8 cellular contexts compared by ENCODE assay signal in the genomic region with DNA sequence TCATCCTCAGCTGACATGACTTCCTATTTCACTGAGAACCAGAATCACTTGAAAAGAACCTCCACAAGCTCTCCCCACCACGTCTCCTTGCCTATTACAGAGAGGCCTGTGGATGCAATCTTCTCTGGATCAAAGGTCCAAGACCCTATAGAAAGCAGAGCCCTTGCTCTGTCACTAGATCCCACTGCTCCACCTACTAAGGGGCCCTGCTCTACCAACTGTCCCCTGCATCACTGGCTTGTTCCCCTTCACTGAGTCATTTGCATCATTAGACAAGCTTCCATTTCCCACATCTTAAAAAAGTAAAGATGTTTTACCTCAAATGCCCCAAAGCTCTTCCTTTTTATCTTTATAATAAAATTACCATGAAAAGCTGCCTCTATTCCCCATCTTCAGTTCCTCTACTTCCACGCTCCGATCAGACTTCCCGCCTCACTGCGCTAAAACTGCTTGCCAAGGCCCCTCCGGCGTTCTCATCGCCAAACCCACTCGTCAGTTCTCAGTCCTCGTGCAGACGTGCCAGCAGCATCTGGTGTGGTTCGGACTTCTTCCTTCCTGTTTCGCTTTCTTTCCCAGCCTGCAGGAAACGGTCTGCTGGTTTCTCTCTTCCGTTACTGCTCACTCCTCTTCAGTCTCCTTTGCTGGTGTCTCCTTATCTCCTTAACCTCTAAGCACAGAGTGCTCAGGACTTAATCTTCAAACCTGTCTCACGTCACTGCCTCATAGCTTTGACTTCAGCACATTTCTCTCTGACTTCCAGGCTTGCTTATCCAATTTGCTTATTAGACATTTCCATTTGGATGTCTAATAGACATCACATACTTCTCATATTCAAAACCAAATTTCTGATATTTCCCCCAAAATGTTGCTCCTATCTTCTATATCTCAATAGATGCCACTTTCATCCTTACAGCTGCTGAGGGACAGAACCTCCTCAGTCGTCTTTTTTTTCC.
DNase-seq lines count a peak whose midpoint lies in the region; ATAC-seq lines count a peak whose summit lies in the region.

No MANE protein-coding gene starts in this region.

- H3K36me3 ChIP-seq in SK-N-MC (ENCODE audit: insufficient read depth, low read length): no peaks in the 10 kb centered on the region

- peak; percentile 82 for ATAC-seq in GM18868 (IDR thresholded peaks at IDR 0.05; ENCODE audit: unreplicated experiment)
- ATAC-seq in HG03045 (IDR thresholded peaks at IDR 0.05; ENCODE audit: unreplicated experiment): peak; percentile 77

- H3K27ac ChIP-seq in SK-N-MC: peak overlapping the region; percentile 69; the same call in 1 of the 2 replicates

- no peaks in the 10 kb centered on the region for H3K9me3 ChIP-seq in SK-N-MC (ENCODE audit: low read depth, low read length)

- H3K9ac ChIP-seq in SK-N-MC (ENCODE audit: insufficient read length): peak overlapping the region; percentile 2

- DNase-seq in SK-N-MC (ENCODE audit: low read depth, low spot score) (peak; percentile 83), amniotic epithelial cell (ENCODE audit: low read depth) (peak; percentile 88), kidney tubule cell (ENCODE audit: low spot score) (peak; percentile 43), NCI-H146 (lab: John Stamatoyannopoulos, UW) (no peak), NCI-H2171 treated with DMSO at 0.1 percent for 48 hours (lab: John Stamatoyannopoulos, UW) (no peak)
- peak; percentile 39 for DNase-seq in stimulated activated CD8-positive, alpha-beta memory T cell treated with anti-CD3 and anti-CD28 coated beads, Interleukin-12 subunit alpha, Interleukin-12 subunit beta, amount 100 ng/mL, for 1 hour (ENCODE audit: low read depth)

- H3K4me3 ChIP-seq in SK-N-MC: peak overlapping the region; percentile 70

Comparison
In these comparisons a context has a peak if more than half of its experiments do, and no peak if none do; other contexts are left out.
1. DNase-seq: peak in SK-N-MC (single experiment), amniotic epithelial cell (single experiment), kidney tubule cell (single experiment) and stimulated activated CD8-positive, alpha-beta memory T cell treated with anti-CD3 and anti-CD28 coated beads, Interleukin-12 subunit alpha, Interleukin-12 subunit beta, amount 100 ng/mL, for 1 hour (single experiment); none in NCI-H146 (single experiment) and NCI-H2171 treated with DMSO at 0.1 percent for 48 hours (single experiment).